In the genomic region with DNA sequence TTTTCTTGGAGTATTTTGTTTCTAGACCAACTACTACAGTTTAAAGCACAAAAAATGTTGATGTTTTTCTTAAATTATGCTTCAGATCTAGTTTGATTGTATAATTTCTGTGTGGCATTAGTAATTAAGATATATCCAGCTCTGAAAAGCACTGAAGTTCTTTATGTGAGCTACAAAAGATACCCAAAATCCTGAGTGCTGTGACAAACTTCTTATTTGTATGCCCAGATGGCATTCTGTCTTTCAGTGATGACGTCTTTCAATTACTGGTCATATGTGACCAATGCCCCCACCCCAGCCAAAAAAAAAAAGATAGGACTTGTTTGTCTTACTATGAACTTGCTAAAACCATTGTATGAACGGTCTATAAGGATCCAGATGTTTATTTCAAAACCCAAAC, we compare ENCODE assay signal across 16 cellular contexts. TPM values are rescaled to one million over a fixed set of nuclear protein-coding genes. Genes with fewer than 3 reads are reported as not detected.
DNase-seq lines count a peak whose midpoint lies in the region; ATAC-seq, FAIRE-seq and TF ChIP-seq lines count a peak whose summit lies in the region.
"Had no signal": no experiment of that assay in that cellular context is flagged by ENCODE, and none has a peak within 500 bp of the region (broad histone marks: within the 10 kb centered on the region; RNA-seq: fewer than 3 reads in every experiment).

No MANE protein-coding gene starts in this region.

- H3K4me3 ChIP-seq in Karpas-422 (ENCODE audit: low read length) (no peak overlapping the region), dorsolateral prefrontal cortex (no peak overlapping the region)

- H3K9me2 ChIP-seq in Karpas-422 (replicated peaks; ENCODE audit: insufficient read depth, low read length) = 0 out of 2 replicates have a peak, but pooled peaks cover 3% of the 10 kb centered on the region

- no peak for TF ChIP-seq CTCF in activated CD8-positive, alpha-beta T cell treated with anti-CD3 and anti-CD28 coated beads for 36 hours (IDR thresholded peaks at IDR 0.05)
- no peak for TF ChIP-seq CTCF in dorsolateral prefrontal cortex (IDR thresholded peaks at IDR 0.05 in 54 of 56, conservative IDR thresholded peaks at IDR 0.05 in 2 of 56; ENCODE audit: low read depth in 1 of 56, partially characterized antibody in 56 of 56)

- H3K36me3 Mint-ChIP-seq in activated CD8-positive, alpha-beta T cell treated with anti-CD3 and anti-CD28 coated beads for 36 hours (ENCODE audit: low read depth) = peaks cover 68% of the 10 kb centered on the region
- H3K36me3 Mint-ChIP-seq in activated CD8-positive, alpha-beta T cell treated with anti-CD3 and anti-CD28 coated beads, Interleukin-2, amount 10 ng/mL, durations not matched to agents 7 days and 5 days (ENCODE audit: low read depth) = peaks cover 77% of the 10 kb centered on the region
- peaks cover 26 to 34% of the 10 kb centered on the region in 2 donors for H3K36me3 Mint-ChIP-seq in stimulated activated naive B cell treated with anti-CD40 and anti-IgM and Interleukin-4, amounts not matched to agents 10 μg/mL and 1 μg/mL and 100 μg/mL, for 72 hours

- no peak for ATAC-seq in activated CD8-positive, alpha-beta T cell treated with anti-CD3 and anti-CD28 coated beads for 36 hours
- ATAC-seq in activated CD8-positive, alpha-beta T cell treated with anti-CD3 and anti-CD28 coated beads, Interleukin-2, amount 10 ng/mL, durations not matched to agents 7 days and 5 days = no peak
- no peak for ATAC-seq in stimulated activated naive B cell treated with anti-CD40 and anti-IgM and Interleukin-4, amounts not matched to agents 10 μg/mL and 1 μg/mL and 100 μg/mL, for 72 hours (replicated peaks)
- ATAC-seq in GM19397 (IDR thresholded peaks at IDR 0.05; ENCODE audit: unreplicated experiment) = no peak

- no peak overlapping the region for H3K9ac ChIP-seq in Karpas-422 (ENCODE audit: low read length)

- intact Hi-C loops in activated CD8-positive, alpha-beta T cell treated with anti-CD3 and anti-CD28 coated beads for 36 hours (cut with micrococcal nuclease) = no loop called here
- intact Hi-C loops in dorsolateral prefrontal cortex (cut with DNase I) = no loop called here
- intact Hi-C loops in cardiac septum (cut with DNase I) = loop anchor here (10.0 kb wide), 1 partner anchor 47 kb away; no protein-coding TSS in a partner anchor

- H3K79me2 ChIP-seq in Karpas-422 (ENCODE audit: low read length) = peaks cover 85% of the 10 kb centered on the region

- H3K4me1 Mint-ChIP-seq in activated CD8-positive, alpha-beta T cell treated with anti-CD3 and anti-CD28 coated beads for 36 hours (ENCODE audit: low read depth) = peaks cover 52% of the 10 kb centered on the region
- H3K4me1 Mint-ChIP-seq in activated CD8-positive, alpha-beta T cell treated with anti-CD3 and anti-CD28 coated beads, Interleukin-2, amount 10 ng/mL, durations not matched to agents 7 days and 5 days (ENCODE audit: low read depth) = peaks cover 35% of the 10 kb centered on the region
- peaks cover 10 to 27% of the 10 kb centered on the region in 2 donors for H3K4me1 Mint-ChIP-seq in stimulated activated naive B cell treated with anti-CD40 and anti-IgM and Interleukin-4, amounts not matched to agents 10 μg/mL and 1 μg/mL and 100 μg/mL, for 72 hours

- H4K20me1 ChIP-seq in Karpas-422 (ENCODE audit: insufficient read depth, low read depth, low read length) = peaks cover under 1% of the 10 kb centered on the region; the same call in 1 of the 2 replicates

- H3K27ac Mint-ChIP-seq in activated CD8-positive, alpha-beta T cell treated with anti-CD3 and anti-CD28 coated beads for 36 hours = peak overlapping the region; percentile 46
- H3K27ac Mint-ChIP-seq in activated CD8-positive, alpha-beta T cell treated with anti-CD3 and anti-CD28 coated beads, Interleukin-2, amount 10 ng/mL, durations not matched to agents 7 days and 5 days = no peak overlapping the region
- H3K27ac Mint-ChIP-seq in stimulated activated naive B cell treated with anti-CD40 and anti-IgM and Interleukin-4, amounts not matched to agents 10 μg/mL and 1 μg/mL and 100 μg/mL, for 72 hours = peak overlapping the region; percentile 73
- H3K27ac Mint-ChIP-seq: B cell had no signal

- no peaks in the 10 kb centered on the region for H3K27me3 Mint-ChIP-seq in activated CD8-positive, alpha-beta T cell treated with anti-CD3 and anti-CD28 coated beads for 36 hours
- H3K27me3 Mint-ChIP-seq in activated CD8-positive, alpha-beta T cell treated with anti-CD3 and anti-CD28 coated beads, Interleukin-2, amount 10 ng/mL, durations not matched to agents 7 days and 5 days (ENCODE audit: low read depth) = no peaks in the 10 kb centered on the region
- H3K27me3 Mint-ChIP-seq in stimulated activated naive B cell treated with anti-CD40 and anti-IgM and Interleukin-4, amounts not matched to agents 10 μg/mL and 1 μg/mL and 100 μg/mL, for 72 hours = no peaks in the 10 kb centered on the region
- H3K27me3 Mint-ChIP-seq: B cell had no signal

- H2AFZ ChIP-seq in Karpas-422 (ENCODE audit: low read length) = no peak overlapping the region

- no peaks in the 10 kb centered on the region for H3K27me3 ChIP-seq in Karpas-422 (ENCODE audit: low read length)
- no peaks in the 10 kb centered on the region for H3K27me3 ChIP-seq in dorsolateral prefrontal cortex

- H3K4me2 ChIP-seq in Karpas-422 (ENCODE audit: low read depth, low read length, poor library complexity, severe bottlenecking) = no peak overlapping the region

- peaks cover 71% of the 10 kb centered on the region for H3K36me3 ChIP-seq in Karpas-422 (ENCODE audit: insufficient read depth, low read length)

- H3K9me3 ChIP-seq in Karpas-422 (ENCODE audit: low read length) = no peaks in the 10 kb centered on the region

- no peak overlapping the region for H3K4me3 Mint-ChIP-seq in activated CD8-positive, alpha-beta T cell treated with anti-CD3 and anti-CD28 coated beads for 36 hours
- H3K4me3 Mint-ChIP-seq in activated CD8-positive, alpha-beta T cell treated with anti-CD3 and anti-CD28 coated beads, Interleukin-2, amount 10 ng/mL, durations not matched to agents 7 days and 5 days = no peak overlapping the region
- no peak overlapping the region for H3K4me3 Mint-ChIP-seq in stimulated activated naive B cell treated with anti-CD40 and anti-IgM and Interleukin-4, amounts not matched to agents 10 μg/mL and 1 μg/mL and 100 μg/mL, for 72 hours
- H3K4me3 Mint-ChIP-seq: B cell had no signal

- DNase-seq in activated CD8-positive, alpha-beta T cell treated with anti-CD3 and anti-CD28 coated beads for 36 hours = no peak
- DNase-seq in activated CD8-positive, alpha-beta T cell treated with anti-CD3 and anti-CD28 coated beads, Interleukin-2, amount 10 ng/mL, durations not matched to agents 7 days and 5 days = no peak
- no peak for DNase-seq in Karpas-422
- no peak for DNase-seq in dorsolateral prefrontal cortex
- DNase-seq in stimulated activated naive B cell treated with anti-CD40 and anti-IgM and Interleukin-4, amounts not matched to agents 10 μg/mL and 1 μg/mL and 100 μg/mL, for 72 hours = no peak
- no peak for DNase-seq in cardiac septum (ENCODE audit: low spot score)
- DNase-seq in urothelium cell line (ENCODE audit: low spot score) = no peak
- DNase-seq: Calu3, GF-D8, NCI-H1092 treated with DMSO at 0.1 percent for 48 hours, NCI-H510A treated with DMSO at 0.1 percent for 48 hours, NCI-H774, SHP77 treated with DMSO at 0.1 percent for 48 hours had no signal

- H3K27ac ChIP-seq in Karpas-422 (ENCODE audit: low read length) (0 out of 2 replicates have a peak overlapping the region, but pooled peaks have one; percentile 12), dorsolateral prefrontal cortex (peak overlapping the region in 44 of 59 donors; percentile 1 to 73 (median 36))

- H3K9me3 Mint-ChIP-seq in activated CD8-positive, alpha-beta T cell treated with anti-CD3 and anti-CD28 coated beads for 36 hours = no peaks in the 10 kb centered on the region
- H3K9me3 Mint-ChIP-seq in activated CD8-positive, alpha-beta T cell treated with anti-CD3 and anti-CD28 coated beads, Interleukin-2, amount 10 ng/mL, durations not matched to agents 7 days and 5 days (ENCODE audit: insufficient read depth) = no peaks in the 10 kb centered on the region
- H3K9me3 Mint-ChIP-seq in stimulated activated naive B cell treated with anti-CD40 and anti-IgM and Interleukin-4, amounts not matched to agents 10 μg/mL and 1 μg/mL and 100 μg/mL, for 72 hours = no peaks in the 10 kb centered on the region

- no peak for FAIRE-seq in urothelium cell line (lab: Jason Lieb, UNC)
- FAIRE-seq: H1 had no signal

- peaks cover 32% of the 10 kb centered on the region for H3K4me1 ChIP-seq in Karpas-422 (ENCODE audit: low read length)

- CTCF ChIA-PET in activated CD8-positive, alpha-beta T cell treated with anti-CD3 and anti-CD28 coated beads for 36 hours (lab: Charles Lee) = interaction anchor here (0.9 to 6.9 kb wide), 10 partner anchors 7 to 97 kb away, joined by 3 to 49 read pairs (median 8); no protein-coding TSS in a partner anchor
- CTCF ChIA-PET in activated CD8-positive, alpha-beta T cell treated with anti-CD3 and anti-CD28 coated beads, Interleukin-2, amount 10 ng/mL, durations not matched to agents 7 days and 5 days (lab: Charles Lee) = interaction anchor here (1.0 to 1.6 kb wide), 6 partner anchors 9 to 215 kb away, joined by 3 to 7 read pairs (median 5); no protein-coding TSS in a partner anchor

- POLR2A ChIA-PET in activated CD8-positive, alpha-beta T cell treated with anti-CD3 and anti-CD28 coated beads for 36 hours (lab: Charles Lee) = interaction anchor here (0.9 to 1.6 kb wide), 3 partner anchors 8 to 55 kb away, joined by 3 to 5 read pairs (median 4); a partner anchor contains a TSS
- POLR2A ChIA-PET in activated CD8-positive, alpha-beta T cell treated with anti-CD3 and anti-CD28 coated beads, Interleukin-2, amount 10 ng/mL, durations not matched to agents 7 days and 5 days (lab: Charles Lee) = interaction anchor here (0.8 to 0.9 kb wide), 2 partner anchors 9 to 55 kb away, joined by 3 read pairs; a partner anchor contains a TSS

RNA-seq across cellular contexts. Expression of a gene that starts 51.3 kb away (rescaled TPM):
- 10 to 100 TPM; 29.8 to 32.9 TPM for total RNA-seq in activated CD8-positive, alpha-beta T cell treated with anti-CD3 and anti-CD28 coated beads for 36 hours
- 10 to 100 TPM; 28.3 to 30.4 TPM for total RNA-seq in activated CD8-positive, alpha-beta T cell treated with anti-CD3 and anti-CD28 coated beads, Interleukin-2, amount 10 ng/mL, durations not matched to agents 7 days and 5 days
- total RNA-seq in Karpas-422 (2014; rRNA removed; shearing (Covaris generic); ENCODE audit: low replicate concordance) = 66.5 and 107 TPM in 2 replicates
- total RNA-seq in dorsolateral prefrontal cortex (10 to 100 TPM; 29.0 to 61.1 (median 39.8) TPM), cardiac septum (31.5 TPM)

RNA-seq across cellular contexts. Expression of a gene that starts 54.3 kb away (rescaled TPM):
- total RNA-seq in activated CD8-positive, alpha-beta T cell treated with anti-CD3 and anti-CD28 coated beads for 36 hours = 100 to 1,000 TPM; 234 to 235 TPM
- total RNA-seq in activated CD8-positive, alpha-beta T cell treated with anti-CD3 and anti-CD28 coated beads, Interleukin-2, amount 10 ng/mL, durations not matched to agents 7 days and 5 days = 100 to 1,000 TPM; 434 to 461 TPM
- 273 and 796 TPM in 2 replicates for total RNA-seq in Karpas-422 (2014; rRNA removed; shearing (Covaris generic); ENCODE audit: low replicate concordance)
- total RNA-seq in dorsolateral prefrontal cortex (100 to 1,000 TPM in 9 of 120 experiments, 10 to 100 TPM in 111; 31.8 to 163 (median 68.8) TPM), cardiac septum (50.6 TPM)
